ENCODE assay signal across 23 cellular contexts in the genomic region with DNA sequence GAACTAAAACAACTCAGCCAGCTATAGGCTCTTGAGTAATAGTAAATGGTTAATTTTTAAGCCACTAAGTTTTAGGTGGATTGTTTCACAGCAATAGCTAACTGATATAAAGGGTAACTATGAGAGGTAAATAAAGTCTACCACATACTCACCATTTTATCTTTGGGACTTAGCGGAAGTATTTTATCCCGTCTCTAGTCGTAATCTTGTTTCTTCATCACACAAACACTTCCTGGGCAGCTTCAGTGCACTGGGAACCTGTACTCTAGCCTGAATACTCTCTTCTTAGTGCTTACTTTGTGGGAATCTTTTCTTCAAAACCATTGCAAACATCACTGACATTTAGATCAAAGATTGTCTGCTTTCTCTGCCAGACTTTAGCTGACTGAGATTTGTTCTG.
A peak's percentile ranks its signal among the peaks of the same experiment; 100 is the strongest.
DNase-seq lines count a peak whose midpoint lies in the region; ATAC-seq and TF ChIP-seq lines count a peak whose summit lies in the region.
"Had no signal": no experiment of that assay in that cellular context is flagged by ENCODE, and none has a peak within 500 bp of the region (broad histone marks: within the 10 kb centered on the region; RNA-seq: fewer than 3 reads in every experiment).

No MANE protein-coding gene starts in this region.

- peaks cover 2% of the 10 kb centered on the region; the same call in 1 of the 3 replicates for H3K4me1 Mint-ChIP-seq in GM23338
- H3K4me1 Mint-ChIP-seq: B cell; CD4-positive, CD25-positive, alpha-beta regulatory T cell had no signal

- H3K4me1 ChIP-seq in GM23338 (ENCODE audit: insufficient read depth) (no peaks in the 10 kb centered on the region), transverse colon (peaks cover 0 to 11% (median 0%) of the 10 kb centered on the region in 4 donors)
- H3K4me1 ChIP-seq: A549 had no signal

- H3K36me3 Mint-ChIP-seq in GM23338 (ENCODE audit: low read depth): no peaks in the 10 kb centered on the region; the same call in 2 of the 3 replicates
- H3K36me3 Mint-ChIP-seq: CD4-positive, alpha-beta memory T cell; CD4-positive, CD25-positive, alpha-beta regulatory T cell had no signal

- TF ChIP-seq CTCF in GM23338 (conservative IDR thresholded peaks at IDR 0.05; ENCODE audit: low read depth in 2 of 2): no peak
- TF ChIP-seq CTCF in transverse colon (IDR thresholded peaks at IDR 0.05): no peak

- no peak overlapping the region for H3K4me3 Mint-ChIP-seq in GM23338
- H3K4me3 Mint-ChIP-seq: B cell; CD4-positive, alpha-beta memory T cell; CD4-positive, CD25-positive, alpha-beta regulatory T cell; CD8-positive, alpha-beta memory T cell had no signal

- H3K4me2 ChIP-seq in GM23338: no peak overlapping the region
- H3K4me2 ChIP-seq: A549; BLaER1 treated with 17β-estradiol and CSF1 and Interleukin-3, amounts not matched to agents 10 nM and 100 nM had no signal

- DNase-seq in GM23338 (ENCODE audit: low spot score): no peak
- DNase-seq in left colon: no peak
- DNase-seq in transverse colon: no peak
- DNase-seq in SK-N-DZ (ENCODE audit: low spot score): no peak
- no peak for DNase-seq in NCI-H2227 treated with DMSO at 0.1 percent for 48 hours (lab: John Stamatoyannopoulos, UW)
- DNase-seq: AML-193; CD4-positive, alpha-beta memory T cell; CD4-positive, CD25-positive, alpha-beta regulatory T cell; CD8-positive, alpha-beta memory T cell; COR-L47; DMS 273 treated with DMSO at 0.1 percent for 48 hours; DMS153; DMS53; DMS79; DND-41; EL; GDM1 had no signal

- H3K36me3 ChIP-seq in GM23338 (ENCODE audit: insufficient read depth) (no peaks in the 10 kb centered on the region), transverse colon (no peaks in the 10 kb centered on the region)
- H3K36me3 ChIP-seq: BLaER1 treated with 17β-estradiol and CSF1 and Interleukin-3, amounts not matched to agents 10 nM and 100 nM had no signal

- 0 out of 2 replicates have a peak overlapping the region, but pooled peaks have one; percentile 67 for H2AFZ ChIP-seq in GM23338

- TF ChIP-seq EP300 in transverse colon (IDR thresholded peaks at IDR 0.05; ENCODE audit: low read depth): no peak

- no peaks in the 10 kb centered on the region for H4K20me1 ChIP-seq in GM23338 (replicated peaks; ENCODE audit: insufficient read depth)
- H4K20me1 ChIP-seq: BLaER1 treated with 17β-estradiol and CSF1 and Interleukin-3, amounts not matched to agents 10 nM and 100 nM had no signal

- no peaks in the 10 kb centered on the region for H3K27me3 Mint-ChIP-seq in GM23338 (ENCODE audit: insufficient read depth, low read depth, poor library complexity)
- H3K27me3 Mint-ChIP-seq: B cell; CD4-positive, CD25-positive, alpha-beta regulatory T cell had no signal

- H3F3A ChIP-seq in GM23338 (replicated peaks; ENCODE audit: low read depth): no peaks in the 10 kb centered on the region

- intact Hi-C loops in left colon (cut with DNase I, micrococcal nuclease) (no loop called here), transverse colon (cut with DNase I; ENCODE audit: low total_unique reads) (no loop called here)

- in situ Hi-C loops in transverse colon (cut with MboI; ENCODE audit: low pct_ligation_motif_present in 1 of 4, low pct_unique_long_range_greater_than_20kb in 1 of 4, low sequenced_read_pairs in 3 of 4): no loop called here

- ATAC-seq in GM23338 (no peak), left colon (peak; percentile 87)
- ATAC-seq: A549, GM12878 had no signal

- H3K27ac ChIP-seq in GM23338 (ENCODE audit: low read depth) (no peak overlapping the region), transverse colon (peak overlapping the region in 3 of 4 donors; percentile 39 to 72 (median 61))
- H3K27ac ChIP-seq: 22Rv1; A549; BLaER1 treated with 17β-estradiol and CSF1 and Interleukin-3, amounts not matched to agents 10 nM and 100 nM; C4-2B had no signal

- H3K9me2 ChIP-seq in GM23338 (ENCODE audit: insufficient read depth): no peaks in the 10 kb centered on the region

- H3K27me3 ChIP-seq in GM23338 (ENCODE audit: insufficient read depth) (no peaks in the 10 kb centered on the region), transverse colon (no peaks in the 10 kb centered on the region)
- H3K27me3 ChIP-seq: BLaER1 treated with 17β-estradiol and CSF1 and Interleukin-3, amounts not matched to agents 10 nM and 100 nM had no signal

- no peak overlapping the region for H3K4me3 ChIP-seq in GM23338
- no peak overlapping the region for H3K4me3 ChIP-seq in transverse colon
- H3K4me3 ChIP-seq: A549; BLaER1 treated with 17β-estradiol and CSF1 and Interleukin-3, amounts not matched to agents 10 nM and 100 nM; GM12878 had no signal

- no peaks in the 10 kb centered on the region for H3K9me3 Mint-ChIP-seq in GM23338
- H3K9me3 Mint-ChIP-seq: CD4-positive, alpha-beta memory T cell; CD4-positive, CD25-positive, alpha-beta regulatory T cell; CD8-positive, alpha-beta memory T cell had no signal

- 51 to 57% methylated on average over 3 of the region's 3 CpGs for WGBS in transverse colon (ENCODE audit: low coverage in 1 of 2), 2 donors

- H3K79me2 ChIP-seq in GM23338 (replicated peaks; ENCODE audit: insufficient read depth): no peaks in the 10 kb centered on the region

- no peak for TF ChIP-seq POLR2A in transverse colon (IDR thresholded peaks at IDR 0.05)

- no peaks in the 10 kb centered on the region for H3K9me3 ChIP-seq in transverse colon
- H3K9me3 ChIP-seq: A549; BLaER1 treated with 17β-estradiol and CSF1 and Interleukin-3, amounts not matched to agents 10 nM and 100 nM had no signal

- no peak overlapping the region for H3K27ac Mint-ChIP-seq in GM23338
- H3K27ac Mint-ChIP-seq: B cell; CD4-positive, CD25-positive, alpha-beta regulatory T cell had no signal

TF ChIP-seq in GM23338, 12 proteins besides CTCF, POLR2A, EP300 and RAD21 (continues in another document):
- TF ChIP-seq JUNB (IDR thresholded peaks at IDR 0.05; ENCODE audit: unreplicated experiment) (no peak), ZNF331 (CRISPR knock-in tag; IDR thresholded peaks at IDR 0.05; ENCODE audit: low read depth) (no peak), CREB1 (CRISPR knock-in tag; IDR thresholded peaks at IDR 0.05; ENCODE audit: low read depth) (no peak), EZH2 (IDR thresholded peaks at IDR 0.05; ENCODE audit: low read depth, unreplicated experiment) (no peak), ZNF114 (CRISPR knock-in tag; IDR thresholded peaks at IDR 0.05) (no peak), STAT1 (IDR thresholded peaks at IDR 0.05; ENCODE audit: unreplicated experiment) (no peak), NANOG (IDR thresholded peaks at IDR 0.05; ENCODE audit: borderline replicate concordance) (no peak), EZH2phosphoT487 (IDR thresholded peaks at IDR 0.05; ENCODE audit: unreplicated experiment) (no peak), POLR2AphosphoS5 (IDR thresholded peaks at IDR 0.05; ENCODE audit: low read depth) (no peak)
- TF ChIP-seq, protein P1, sequence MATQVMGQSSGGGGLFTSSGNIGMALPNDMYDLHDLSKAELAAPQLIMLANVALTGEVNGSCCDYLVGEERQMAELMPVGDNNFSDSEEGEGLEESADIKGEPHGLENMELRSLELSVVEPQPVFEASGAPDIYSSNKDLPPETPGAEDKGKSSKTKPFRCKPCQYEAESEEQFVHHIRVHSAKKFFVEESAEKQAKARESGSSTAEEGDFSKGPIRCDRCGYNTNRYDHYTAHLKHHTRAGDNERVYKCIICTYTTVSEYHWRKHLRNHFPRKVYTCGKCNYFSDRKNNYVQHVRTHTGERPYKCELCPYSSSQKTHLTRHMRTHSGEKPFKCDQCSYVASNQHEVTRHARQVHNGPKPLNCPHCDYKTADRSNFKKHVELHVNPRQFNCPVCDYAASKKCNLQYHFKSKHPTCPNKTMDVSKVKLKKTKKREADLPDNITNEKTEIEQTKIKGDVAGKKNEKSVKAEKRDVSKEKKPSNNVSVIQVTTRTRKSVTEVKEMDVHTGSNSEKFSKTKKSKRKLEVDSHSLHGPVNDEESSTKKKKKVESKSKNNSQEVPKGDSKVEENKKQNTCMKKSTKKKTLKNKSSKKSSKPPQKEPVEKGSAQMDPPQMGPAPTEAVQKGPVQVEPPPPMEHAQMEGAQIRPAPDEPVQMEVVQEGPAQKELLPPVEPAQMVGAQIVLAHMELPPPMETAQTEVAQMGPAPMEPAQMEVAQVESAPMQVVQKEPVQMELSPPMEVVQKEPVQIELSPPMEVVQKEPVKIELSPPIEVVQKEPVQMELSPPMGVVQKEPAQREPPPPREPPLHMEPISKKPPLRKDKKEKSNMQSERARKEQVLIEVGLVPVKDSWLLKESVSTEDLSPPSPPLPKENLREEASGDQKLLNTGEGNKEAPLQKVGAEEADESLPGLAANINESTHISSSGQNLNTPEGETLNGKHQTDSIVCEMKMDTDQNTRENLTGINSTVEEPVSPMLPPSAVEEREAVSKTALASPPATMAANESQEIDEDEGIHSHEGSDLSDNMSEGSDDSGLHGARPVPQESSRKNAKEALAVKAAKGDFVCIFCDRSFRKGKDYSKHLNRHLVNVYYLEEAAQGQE (IDR thresholded peaks at IDR 0.05; ENCODE audit: unreplicated experiment): no peak
